ENCODE assay signal across 30 cellular contexts in genomic region chr14:97788364-97788763, GRCh38.
DNase-seq lines count a peak whose midpoint lies in the region; ATAC-seq, FAIRE-seq and TF ChIP-seq lines count a peak whose summit lies in the region.
"Had no signal": no experiment of that assay in that cellular context is flagged by ENCODE, and none has a peak within 500 bp of the region (broad histone marks: within the 10 kb centered on the region; RNA-seq: fewer than 3 reads in every experiment).

No MANE protein-coding gene starts in this region.

- CTCF ChIA-PET in activated naive CD4-positive, alpha-beta T cell treated with anti-CD3 and anti-CD28 coated beads for 36 hours (lab: Charles Lee): no interaction called here

- peaks cover 17% of the 10 kb centered on the region for H3K4me1 Mint-ChIP-seq in activated naive CD4-positive, alpha-beta T cell treated with anti-CD3 and anti-CD28 coated beads for 36 hours (ENCODE audit: low read depth)
- H3K4me1 Mint-ChIP-seq: endodermal cell; stimulated activated naive B cell treated with anti-CD40 and anti-IgM and Interleukin-4, amounts not matched to agents 10 μg/mL and 1 μg/mL and 100 μg/mL, for 72 hours had no signal

- H3K27me3 Mint-ChIP-seq in activated naive CD4-positive, alpha-beta T cell treated with anti-CD3 and anti-CD28 coated beads for 36 hours (ENCODE audit: low read depth): no peaks in the 10 kb centered on the region
- H3K27me3 Mint-ChIP-seq: activated CD4-positive, alpha-beta memory T cell treated with anti-CD3 and anti-CD28 coated beads, Interleukin-2, amount 10 ng/mL, durations not matched to agents 7 days and 5 days; central memory CD8-positive, alpha-beta T cell; dendritic cell treated with granulocyte-macrophage colony-stimulating factor and Interleukin-4, amounts not matched to agents 40 ng/mL and 50 ng/mL, for 4 days; stimulated activated naive B cell treated with anti-CD40 and anti-IgM and Interleukin-4, amounts not matched to agents 10 μg/mL and 1 μg/mL and 100 μg/mL, for 72 hours had no signal

- no peaks in the 10 kb centered on the region for H3K27me3 ChIP-seq in breast epithelium
- H3K27me3 ChIP-seq in effector memory CD4-positive, alpha-beta T cell (replicated peaks; ENCODE audit: control insufficient read depth, insufficient read depth, low read length, poor library complexity, severe bottlenecking): no peaks in the 10 kb centered on the region
- H3K27me3 ChIP-seq: adrenal gland; BLaER1 treated with 17β-estradiol and CSF1 and Interleukin-3, amounts not matched to agents 10 nM and 100 nM; left lung had no signal

- no peak for FAIRE-seq in urothelium cell line (lab: Jason Lieb, UNC)
- FAIRE-seq: GM12878 had no signal

- no peak overlapping the region for H3K4me3 ChIP-seq in breast epithelium
- no peak overlapping the region for H3K4me3 ChIP-seq in effector memory CD4-positive, alpha-beta T cell (ENCODE audit: insufficient read depth, low read depth, low read length, poor library complexity, severe bottlenecking)
- H3K4me3 ChIP-seq: adrenal gland; BLaER1 treated with 17β-estradiol and CSF1 and Interleukin-3, amounts not matched to agents 10 nM and 100 nM; GM12878; left lung had no signal

- peak; percentile 40 to 46 for ATAC-seq in activated naive CD4-positive, alpha-beta T cell treated with anti-CD3 and anti-CD28 coated beads, Interleukin-2, amount 50 U/mL, for 72 hours
- ATAC-seq in HG03354 (IDR thresholded peaks at IDR 0.05; ENCODE audit: poor library complexity, severe bottlenecking, unreplicated experiment): peak; percentile 71
- ATAC-seq: activated CD4-positive, CD25-positive, alpha-beta regulatory T cell treated with anti-CD3 and anti-CD28 coated beads, Interleukin-2, amount 50 U/mL, for 24 hours; esophagus mucosa; GM12878; left lung; stimulated activated naive B cell treated with anti-CD40 and anti-IgM and Interleukin-4, amounts not matched to agents 10 μg/mL and 1 μg/mL and 100 μg/mL, for 72 hours had no signal

- TF ChIP-seq POLR2A in breast epithelium (IDR thresholded peaks at IDR 0.05): no peak

- no peaks in the 10 kb centered on the region for H3K36me3 ChIP-seq in breast epithelium
- no peaks in the 10 kb centered on the region for H3K36me3 ChIP-seq in effector memory CD4-positive, alpha-beta T cell (ENCODE audit: control insufficient read depth, insufficient read depth, low read length)
- H3K36me3 ChIP-seq: adrenal gland; BLaER1 treated with 17β-estradiol and CSF1 and Interleukin-3, amounts not matched to agents 10 nM and 100 nM; left lung had no signal

- TF ChIP-seq CTCF in breast epithelium (IDR thresholded peaks at IDR 0.05): no peak

- H3K4me1 ChIP-seq in breast epithelium: no peaks in the 10 kb centered on the region
- H3K4me1 ChIP-seq in effector memory CD4-positive, alpha-beta T cell (ENCODE audit: control insufficient read depth, insufficient read depth, low read length, poor library complexity, severe bottlenecking): peaks cover 3% of the 10 kb centered on the region
- H3K4me1 ChIP-seq: adrenal gland; BLaER1 treated with 17β-estradiol and CSF1 and Interleukin-3, amounts not matched to agents 10 nM and 100 nM; left lung had no signal

- H3K36me3 Mint-ChIP-seq in activated naive CD4-positive, alpha-beta T cell treated with anti-CD3 and anti-CD28 coated beads, Interleukin-2, amount 50 U/mL, for 72 hours: no peaks in the 10 kb centered on the region
- H3K36me3 Mint-ChIP-seq in activated naive CD4-positive, alpha-beta T cell treated with anti-CD3 and anti-CD28 coated beads for 36 hours (ENCODE audit: low read depth): no peaks in the 10 kb centered on the region
- H3K36me3 Mint-ChIP-seq: stimulated activated naive B cell treated with anti-CD40 and anti-IgM and Interleukin-4, amounts not matched to agents 10 μg/mL and 1 μg/mL and 100 μg/mL, for 72 hours had no signal

- no peak overlapping the region for H3K27ac ChIP-seq in breast epithelium
- H3K27ac ChIP-seq in effector memory CD4-positive, alpha-beta T cell (ENCODE audit: insufficient read depth, low read length, poor library complexity, severe bottlenecking): no peak overlapping the region
- H3K27ac ChIP-seq: adrenal gland; BLaER1 treated with 17β-estradiol and CSF1 and Interleukin-3, amounts not matched to agents 10 nM and 100 nM; left lung had no signal

- H3K27ac Mint-ChIP-seq in activated naive CD4-positive, alpha-beta T cell treated with anti-CD3 and anti-CD28 coated beads, Interleukin-2, amount 50 U/mL, for 72 hours: no peak overlapping the region
- no peak overlapping the region for H3K27ac Mint-ChIP-seq in activated naive CD4-positive, alpha-beta T cell treated with anti-CD3 and anti-CD28 coated beads for 36 hours
- H3K27ac Mint-ChIP-seq: activated CD4-positive, alpha-beta memory T cell treated with anti-CD3 and anti-CD28 coated beads, Interleukin-2, amount 10 ng/mL, durations not matched to agents 7 days and 5 days; activated T-helper 1 cell treated with anti-CD3 and anti-CD28 coated beads, Interleukin-12 subunit alpha, Interleukin-12 subunit beta, Interleukin-2, Interleukin-4 antibody, amounts not matched to agents 30 ng/mL and 10 ng/mL and 1 ng/mL, durations not matched to agents 14 hours and 24 hours and 36 hours; dendritic cell treated with granulocyte-macrophage colony-stimulating factor and Interleukin-4, amounts not matched to agents 40 ng/mL and 50 ng/mL, for 4 days; endodermal cell; stimulated activated naive B cell treated with anti-CD40 and anti-IgM and Interleukin-4, amounts not matched to agents 10 μg/mL and 1 μg/mL and 100 μg/mL, for 72 hours; T-helper 1 cell treated with Interleukin-12 subunit alpha and Interleukin-12 subunit beta and Interleukin-4 antibody, amounts not matched to agents 30 μg/mL and 1 μg/mL, for 36 hours had no signal

- H3K9me3 ChIP-seq in breast epithelium: no peaks in the 10 kb centered on the region
- H3K9me3 ChIP-seq in effector memory CD4-positive, alpha-beta T cell (ENCODE audit: control insufficient read depth, low read length): no peaks in the 10 kb centered on the region
- H3K9me3 ChIP-seq: adrenal gland; BLaER1 treated with 17β-estradiol and CSF1 and Interleukin-3, amounts not matched to agents 10 nM and 100 nM; left lung; SK-N-SH had no signal

- no peak for DNase-seq in activated naive CD4-positive, alpha-beta T cell treated with anti-CD3 and anti-CD28 coated beads, Interleukin-2, amount 50 U/mL, for 72 hours (ENCODE audit: low spot score in 2 of 2)
- DNase-seq in activated naive CD4-positive, alpha-beta T cell treated with anti-CD3 and anti-CD28 coated beads for 36 hours: no peak
- DNase-seq in NCI-H2171 treated with DMSO at 0.1 percent for 48 hours (lab: John Stamatoyannopoulos, UW) (peak; percentile 43), GM19240 (ENCODE audit: insufficient read length, low spot score) (no peak), urothelium cell line (ENCODE audit: low spot score) (no peak), breast epithelium (ENCODE audit: low spot score in 2 of 2) (no peak)
- DNase-seq in effector memory CD4-positive, alpha-beta T cell: no peak
- DNase-seq: activated CD4-positive, alpha-beta memory T cell treated with anti-CD3 and anti-CD28 coated beads, Interleukin-2, amount 10 ng/mL, durations not matched to agents 7 days and 5 days; activated CD8-positive, alpha-beta memory T cell treated with anti-CD3 and anti-CD28 coated beads, Interleukin-2, amount 50 U/mL, for 48 hours; activated naive CD4-positive, alpha-beta T cell treated with Interleukin-2 at 50 U/mL for 16 hours; adrenal gland; endodermal cell; glutamatergic neuron; HCEC 1CT; left lung; mesenchymal stem cell; NCI-H1436; NCI-H524; SK-N-SH; stimulated activated naive B cell treated with anti-CD40 and anti-IgM and Interleukin-4, amounts not matched to agents 10 μg/mL and 1 μg/mL and 100 μg/mL, for 72 hours; substantia nigra had no signal

- H3K9me3 Mint-ChIP-seq in activated naive CD4-positive, alpha-beta T cell treated with anti-CD3 and anti-CD28 coated beads, Interleukin-2, amount 50 U/mL, for 72 hours: peaks cover 5 to 9% of the 10 kb centered on the region in 2 donors
- H3K9me3 Mint-ChIP-seq in activated naive CD4-positive, alpha-beta T cell treated with anti-CD3 and anti-CD28 coated beads for 36 hours: no peaks in the 10 kb centered on the region
- H3K9me3 Mint-ChIP-seq: activated CD4-positive, alpha-beta memory T cell treated with anti-CD3 and anti-CD28 coated beads, Interleukin-2, amount 10 ng/mL, durations not matched to agents 7 days and 5 days; activated T-helper 1 cell treated with anti-CD3 and anti-CD28 coated beads, Interleukin-12 subunit alpha, Interleukin-12 subunit beta, Interleukin-2, Interleukin-4 antibody, amounts not matched to agents 30 ng/mL and 10 ng/mL and 1 ng/mL, durations not matched to agents 14 hours and 24 hours and 36 hours; central memory CD8-positive, alpha-beta T cell; dendritic cell treated with granulocyte-macrophage colony-stimulating factor and Interleukin-4, amounts not matched to agents 40 ng/mL and 50 ng/mL, for 4 days had no signal

- intact Hi-C loops in activated naive CD4-positive, alpha-beta T cell treated with anti-CD3 and anti-CD28 coated beads for 36 hours (cut with micrococcal nuclease): loop anchor here (5.0 kb wide), 1 partner anchor 481 kb away; no protein-coding TSS in a partner anchor
- intact Hi-C loops in breast epithelium (cut with DNase I; ENCODE audit: low total_unique reads): no loop called here

- H3K4me3 Mint-ChIP-seq in activated naive CD4-positive, alpha-beta T cell treated with anti-CD3 and anti-CD28 coated beads for 36 hours: no peak overlapping the region
- H3K4me3 Mint-ChIP-seq: activated CD4-positive, alpha-beta memory T cell treated with anti-CD3 and anti-CD28 coated beads, Interleukin-2, amount 10 ng/mL, durations not matched to agents 7 days and 5 days; activated T-helper 1 cell treated with anti-CD3 and anti-CD28 coated beads, Interleukin-12 subunit alpha, Interleukin-12 subunit beta, Interleukin-2, Interleukin-4 antibody, amounts not matched to agents 30 ng/mL and 10 ng/mL and 1 ng/mL, durations not matched to agents 14 hours and 24 hours and 36 hours; central memory CD8-positive, alpha-beta T cell; dendritic cell treated with granulocyte-macrophage colony-stimulating factor and Interleukin-4, amounts not matched to agents 40 ng/mL and 50 ng/mL, for 4 days; endodermal cell; stimulated activated naive B cell treated with anti-CD40 and anti-IgM and Interleukin-4, amounts not matched to agents 10 μg/mL and 1 μg/mL and 100 μg/mL, for 72 hours; T-helper 1 cell treated with Interleukin-12 subunit alpha and Interleukin-12 subunit beta and Interleukin-4 antibody, amounts not matched to agents 30 μg/mL and 1 μg/mL, for 36 hours had no signal
